Comparison of ENCODE assay signal across 8 cellular contexts in genomic region chr14:55581011-55581806, GRCh38. TPM values are rescaled to one million over a fixed set of nuclear protein-coding genes. Genes with fewer than 3 reads are reported as not detected.
DNase-seq lines count a peak whose midpoint lies in the region; ATAC-seq and TF ChIP-seq lines count a peak whose summit lies in the region.

No MANE protein-coding gene starts in this region.

- POLR2A ChIA-PET in Caco-2 (lab: Charles Lee): no interaction called here

- H3K9ac ChIP-seq in NT2/D1 (ENCODE audit: insufficient read length, low read depth): peak overlapping the region; percentile 85

- peak overlapping the region; percentile 88 to 98 for H3K27ac ChIP-seq in thoracic aorta

- H3K27me3 ChIP-seq in Caco-2 (replicated peaks; ENCODE audit: control insufficient read depth, insufficient read depth, low read length) (no peaks in the 10 kb centered on the region), NT2/D1 (ENCODE audit: insufficient read depth, insufficient read length) (no peaks in the 10 kb centered on the region), thoracic aorta (replicated peaks; ENCODE audit: insufficient read depth) (no peaks in the 10 kb centered on the region)

- H3K4me3 Mint-ChIP-seq in Caco-2 (ENCODE audit: unreplicated experiment) (peak overlapping the region; percentile 74), nephron progenitor cell (peak overlapping the region; percentile 87)

- no peak for TF ChIP-seq CTCF in Caco-2 (IDR thresholded peaks at IDR 0.05; ENCODE audit: insufficient read depth in 1 of 2, low read depth in 1 of 2, low read length in 1 of 2, severe bottlenecking in 1 of 2, unreplicated experiment in 1 of 2)
- no peak for TF ChIP-seq CTCF in fibroblast of pulmonary artery (IDR thresholded peaks at IDR 0.05; ENCODE audit: low read length, missing control alignments)
- no peak for TF ChIP-seq CTCF in nephron progenitor cell (IDR thresholded peaks at IDR 0.05)
- TF ChIP-seq CTCF in thoracic aorta (IDR thresholded peaks at IDR 0.05): no peak

- no peak for ATAC-seq in thoracic aorta (ENCODE audit: insufficient number of reproducible peaks, low FRiP score, low read depth)

- BruUV-seq in Caco-2 (replicated peaks; lab: Mats Ljungman, UMichigan): TSS peak; percentile 34

- DNase-seq in Caco-2 (peak; percentile 49 to 51), H4 (ENCODE audit: low spot score) (peak; percentile 21), NT2/D1 (ENCODE audit: low read depth, low spot score) (no peak), activated T-helper 1 cell treated with Interleukin-2 at 50 U/mL for 16 hours (ENCODE audit: low read depth) (peak; percentile 5), fibroblast of pulmonary artery (ENCODE audit: low read depth) (peak; percentile 38), nephron progenitor cell (peak; percentile 50), thoracic aorta (ENCODE audit: low spot score) (no peak), T1000 (lab: John Stamatoyannopoulos, UW) (no peak)

- CTCF ChIA-PET in Caco-2 (lab: Charles Lee): no interaction called here

- intact Hi-C loops in Caco-2 (cut with micrococcal nuclease; ENCODE audit: unreplicated experiment): loop anchor here (1.0 to 5.0 kb wide), 2 partner anchors 18 to 129 kb away; no protein-coding TSS in a partner anchor

- H3K9me3 ChIP-seq in Caco-2: no peaks in the 10 kb centered on the region
- H3K9me3 ChIP-seq in NT2/D1 (ENCODE audit: insufficient read depth, low read length): no peaks in the 10 kb centered on the region
- no peaks in the 10 kb centered on the region for H3K9me3 ChIP-seq in thoracic aorta

- H3K27me3 Mint-ChIP-seq in Caco-2 (ENCODE audit: insufficient read depth, unreplicated experiment): no peaks in the 10 kb centered on the region
- peaks cover 4% of the 10 kb centered on the region for H3K27me3 Mint-ChIP-seq in nephron progenitor cell (ENCODE audit: low read depth, poor library complexity)

- H3K9me3 Mint-ChIP-seq in Caco-2 (ENCODE audit: unreplicated experiment): no peaks in the 10 kb centered on the region
- no peaks in the 10 kb centered on the region for H3K9me3 Mint-ChIP-seq in nephron progenitor cell

- peak overlapping the region; percentile 91 for H3K4me3 ChIP-seq in Caco-2 (ENCODE audit: low read depth, low read length)
- H3K4me3 ChIP-seq in NT2/D1 (ENCODE audit: insufficient read length, low read depth): peak overlapping the region; percentile 77
- H3K4me3 ChIP-seq in fibroblast of pulmonary artery (replicated peaks; ENCODE audit: low read depth, low read length): peak overlapping the region; percentile 81
- H3K4me3 ChIP-seq in thoracic aorta: peak overlapping the region; percentile 97

- H3K4me1 ChIP-seq in Caco-2 (peaks cover 13% of the 10 kb centered on the region), NT2/D1 (ENCODE audit: insufficient read depth, insufficient read length) (no peaks in the 10 kb centered on the region), thoracic aorta (ENCODE audit: control insufficient read depth in 1 of 2, low read depth in 2 of 2) (peaks cover 29 to 56% of the 10 kb centered on the region in 2 donors)

- H3K36me3 ChIP-seq in Caco-2 (ENCODE audit: control insufficient read depth, insufficient read depth, low read length) (no peaks in the 10 kb centered on the region), NT2/D1 (ENCODE audit: insufficient read depth, insufficient read length, low read length) (peaks cover 10% of the 10 kb centered on the region), thoracic aorta (no peaks in the 10 kb centered on the region)

- H3K36me3 Mint-ChIP-seq in Caco-2 (ENCODE audit: insufficient read depth, unreplicated experiment): peaks cover 6% of the 10 kb centered on the region
- peaks cover 5% of the 10 kb centered on the region for H3K36me3 Mint-ChIP-seq in nephron progenitor cell (ENCODE audit: low read depth)

- H3K4me1 Mint-ChIP-seq in Caco-2 (ENCODE audit: low read depth, unreplicated experiment) (no peaks in the 10 kb centered on the region), nephron progenitor cell (peaks cover 30% of the 10 kb centered on the region)

- H3K27ac Mint-ChIP-seq in Caco-2 (ENCODE audit: unreplicated experiment) (peak overlapping the region; percentile 9), nephron progenitor cell (peak overlapping the region; percentile 27)

RNA-seq across cellular contexts. Expression of gene KTN1, which starts 1.2 kb away (rescaled TPM):
- 130 and 138 TPM in 2 replicates for total RNA-seq in Caco-2 (2022)
- 75.7 and 77.4 TPM in 2 replicates for total RNA-seq in H4 (2014; rRNA removed; shearing (Covaris generic))
- total RNA-seq in thoracic aorta: 100 to 1,000 TPM; 122 to 173 TPM

Comparison
In these comparisons a context has a peak if more than half of its experiments do, and no peak if none do; other contexts are left out.
1. DNase-seq: peak in Caco-2 (2 of 2), H4 (single experiment), activated T-helper 1 cell treated with Interleukin-2 at 50 U/mL for 16 hours (single experiment), fibroblast of pulmonary artery (single experiment) and nephron progenitor cell (single experiment); none in NT2/D1 (single experiment), thoracic aorta (single experiment) and T1000 (single experiment).
2. Peak in every context shown above with its lines, with median percentiles within 50 percentile points of each other: H3K4me3 ChIP-seq.